ENCODE assay signal across 1 cellular context in genomic region chr2:173991857-173992588, GRCh38.
TF ChIP-seq lines count a peak whose summit lies in the region.

No MANE protein-coding gene starts in this region.

TF ChIP-seq in GM12878, 131 proteins besides CTCF, POLR2A, EP300 and RAD21:
- TF ChIP-seq NR2F1 (conservative IDR thresholded peaks at IDR 0.05) (no peak), NFIC (IDR thresholded peaks at IDR 0.05; ENCODE audit: low read depth, low read length) (peak; percentile 36; the same call in 1 of the 2 replicates), LARP7 (IDR thresholded peaks at IDR 0.05) (no peak), SUZ12 (IDR thresholded peaks at IDR 0.05; ENCODE audit: unreplicated experiment) (no peak), RUNX3 (IDR thresholded peaks at IDR 0.05; ENCODE audit: low read length) (peak; percentile 54), CHD1 (IDR thresholded peaks at IDR 0.05; ENCODE audit: low read depth, low read length) (no peak), CUX1 (IDR thresholded peaks at IDR 0.05; ENCODE audit: insufficient replicate concordance, low read depth, low read length) (no peak), ZSCAN29 (IDR thresholded peaks at IDR 0.05) (no peak), PAX5 (IDR thresholded peaks at IDR 0.05; ENCODE audit: borderline replicate concordance, low read depth, low read length) (no peak)
